8 cellular contexts compared by ENCODE assay signal in genomic region chr2:206442854-206443734, GRCh38. TPM values are rescaled to one million over a fixed set of nuclear protein-coding genes. Genes with fewer than 3 reads are reported as not detected.
DNase-seq lines count a peak whose midpoint lies in the region; ATAC-seq and TF ChIP-seq lines count a peak whose summit lies in the region.

Gene ADAM23, plus strand, starts transcription at chr2:206443532. Its CDS starts 335 bp downstream, at chr2:206443867.

- no peaks in the 10 kb centered on the region for H3K9me3 ChIP-seq in mucosa of descending colon

- ATAC-seq in HG02610 (IDR thresholded peaks at IDR 0.05; ENCODE audit: unreplicated experiment) (peak; percentile 45), mucosa of descending colon (peak; percentile 72)

- DNase-seq in GM10266 (ENCODE audit: extremely low spot score) (peak; percentile 76), NCI-H345 (lab: John Stamatoyannopoulos, UW) (peak; percentile 90), activated T-cell treated with anti-CD3 and anti-CD28 coated beads for 24 hours (ENCODE audit: low read depth) (peak; percentile 39), epithelial cell of proximal tubule (ENCODE audit: low read depth) (no peak), mucosa of descending colon (peak in 2 of 3 donors; percentile 39 to 56), AML-193 (lab: John Stamatoyannopoulos, UW) (no peak)
- DNase-seq in stimulated activated naive CD4-positive, alpha-beta T cell (lab: John Stamatoyannopoulos, UW): peak in 4 of 6 experiments; percentile 18 to 35 (median 30)

- TF ChIP-seq CTCF in GM10266 (IDR thresholded peaks at IDR 0.05; ENCODE audit: control insufficient read depth, insufficient read depth, low read depth, missing control alignments) (no peak), epithelial cell of proximal tubule (conservative IDR thresholded peaks at IDR 0.05; ENCODE audit: low read depth, low read length) (peak; percentile 6), mucosa of descending colon (IDR thresholded peaks at IDR 0.05) (no peak)

- no peaks in the 10 kb centered on the region for H3K36me3 ChIP-seq in mucosa of descending colon (ENCODE audit: low read depth)

- peaks cover 5% of the 10 kb centered on the region for H3K4me1 ChIP-seq in mucosa of descending colon (ENCODE audit: low read depth)

- intact Hi-C loops in mucosa of descending colon (cut with DNase I, micrococcal nuclease): no loop called here

- peak within 1 kb of the TSS; percentile 16 for H3K4me3 ChIP-seq in epithelial cell of proximal tubule (ENCODE audit: low read depth, low read length)
- H3K4me3 ChIP-seq in mucosa of descending colon: no peak within 1 kb of the TSS

RNA-seq across cellular contexts. Expression of gene ADAM23, which starts in this region (rescaled TPM):
- total RNA-seq in epithelial cell of proximal tubule (0.92 and 1.7 TPM in 2 replicates), mucosa of descending colon (1 to 10 TPM; 1.2 to 2.7 (median 1.4) TPM)

Comparison
In these comparisons a context has a peak if more than half of its experiments do, and no peak if none do; other contexts are left out.
1. DNase-seq: peak in GM10266 (single experiment), NCI-H345 (single experiment), activated T-cell treated with anti-CD3 and anti-CD28 coated beads for 24 hours (single experiment), mucosa of descending colon (2 of 3) and stimulated activated naive CD4-positive, alpha-beta T cell (4 of 6); none in epithelial cell of proximal tubule (single experiment) and AML-193 (0 of 2).